22 cellular contexts compared by ENCODE assay signal in genomic region chr3:171274222-171274621, GRCh38.
DNase-seq lines count a peak whose midpoint lies in the region; ATAC-seq and TF ChIP-seq lines count a peak whose summit lies in the region.
"Had no signal": no experiment of that assay in that cellular context is flagged by ENCODE, and none has a peak within 500 bp of the region (broad histone marks: within the 10 kb centered on the region; RNA-seq: fewer than 3 reads in every experiment).

No MANE protein-coding gene starts in this region.

- no peaks in the 10 kb centered on the region for H3K9me3 ChIP-seq in naive thymus-derived CD4-positive, alpha-beta T cell (ENCODE audit: control insufficient read depth in 2 of 3, low read length in 3 of 3)
- peaks cover 0 to 8% (median 0%) of the 10 kb centered on the region in 11 donors for H3K9me3 ChIP-seq in heart right ventricle
- H3K9me3 ChIP-seq: BLaER1, Caco-2, MG63 had no signal

- H3K27me3 ChIP-seq in naive thymus-derived CD4-positive, alpha-beta T cell (ENCODE audit: control insufficient read depth in 2 of 2, insufficient read depth in 2 of 2, low read length in 2 of 2): no peaks in the 10 kb centered on the region
- H3K27me3 ChIP-seq in heart right ventricle: no peaks in the 10 kb centered on the region
- H3K27me3 ChIP-seq: BLaER1, MG63 had no signal

- no peaks in the 10 kb centered on the region for H3K36me3 ChIP-seq in naive thymus-derived CD4-positive, alpha-beta T cell (ENCODE audit: control insufficient read depth in 2 of 3, insufficient read depth in 3 of 3, low read length in 3 of 3)
- no peaks in the 10 kb centered on the region for H3K36me3 ChIP-seq in heart right ventricle
- H3K36me3 ChIP-seq: BLaER1, MG63 had no signal

- H3K4me1 Mint-ChIP-seq in activated naive CD4-positive, alpha-beta T cell treated with anti-CD3 and anti-CD28 coated beads, Interleukin-2, amount 50 U/mL, for 24 hours: peaks cover 82% of the 10 kb centered on the region
- peaks cover 76 to 81% (median 76%) of the 10 kb centered on the region in 3 donors for H3K4me1 Mint-ChIP-seq in T-cell
- H3K4me1 Mint-ChIP-seq in naive thymus-derived CD4-positive, alpha-beta T cell: peaks cover 39 to 91% (median 78%) of the 10 kb centered on the region in 7 donors

- peaks cover 11% of the 10 kb centered on the region for H3K36me3 Mint-ChIP-seq in activated naive CD4-positive, alpha-beta T cell treated with anti-CD3 and anti-CD28 coated beads, Interleukin-2, amount 50 U/mL, for 24 hours
- H3K36me3 Mint-ChIP-seq in T-cell: peaks cover 24% of the 10 kb centered on the region
- H3K36me3 Mint-ChIP-seq in naive thymus-derived CD4-positive, alpha-beta T cell: peaks cover 8 to 33% (median 16%) of the 10 kb centered on the region in 5 donors

- no peak overlapping the region for H3K27ac ChIP-seq in naive thymus-derived CD4-positive, alpha-beta T cell (ENCODE audit: low read depth, low read length)
- no peak overlapping the region for H3K27ac ChIP-seq in heart right ventricle
- H3K27ac ChIP-seq: BLaER1, RWPE1 had no signal

- H3K27me3 Mint-ChIP-seq in activated naive CD4-positive, alpha-beta T cell treated with anti-CD3 and anti-CD28 coated beads, Interleukin-2, amount 50 U/mL, for 24 hours: no peaks in the 10 kb centered on the region
- H3K27me3 Mint-ChIP-seq in T-cell: no peaks in the 10 kb centered on the region
- H3K27me3 Mint-ChIP-seq in naive thymus-derived CD4-positive, alpha-beta T cell: no peaks in the 10 kb centered on the region
- H3K27me3 Mint-ChIP-seq: CD4-positive, alpha-beta memory T cell had no signal

- WGBS in heart right ventricle, 2 donors: 80% methylated on average over 1 of the region's 1 CpG

- ATAC-seq in T-cell (replicated peaks in 1 of 4): peak; percentile 65 to 85 (median 82)
- peak; percentile 71 for ATAC-seq in naive thymus-derived CD4-positive, alpha-beta T cell
- no peak for ATAC-seq in left lobe of liver
- ATAC-seq in HG02973 (IDR thresholded peaks at IDR 0.05; ENCODE audit: unreplicated experiment): no peak
- no peak for ATAC-seq in heart right ventricle
- ATAC-seq: Panc1 had no signal

- H3K9me3 Mint-ChIP-seq in activated naive CD4-positive, alpha-beta T cell treated with anti-CD3 and anti-CD28 coated beads, Interleukin-2, amount 50 U/mL, for 24 hours: peaks cover 4% of the 10 kb centered on the region
- peaks cover 0 to 5% (median 0%) of the 10 kb centered on the region in 3 donors for H3K9me3 Mint-ChIP-seq in T-cell
- H3K9me3 Mint-ChIP-seq in naive thymus-derived CD4-positive, alpha-beta T cell: peaks cover 0 to 17% (median 4%) of the 10 kb centered on the region in 11 donors
- H3K9me3 Mint-ChIP-seq: CD4-positive, alpha-beta memory T cell had no signal

- no peak overlapping the region for H3K4me3 ChIP-seq in naive thymus-derived CD4-positive, alpha-beta T cell (ENCODE audit: low read length)
- no peak overlapping the region for H3K4me3 ChIP-seq in heart right ventricle
- H3K4me3 ChIP-seq: BLaER1, MG63 had no signal

- no peak for DNase-seq in activated naive CD4-positive, alpha-beta T cell treated with anti-CD3 and anti-CD28 coated beads, Interleukin-2, amount 50 U/mL, for 16 hours
- peak; percentile 20 for DNase-seq in DMS79 (lab: John Stamatoyannopoulos, UW)
- peak in 4 of 34 experiments; percentile 5 to 12 (median 8) for DNase-seq in T-cell
- DNase-seq in naive thymus-derived CD4-positive, alpha-beta T cell: peak in 3 of 9 donors; percentile 34 to 51 (median 44)
- no peak for DNase-seq in left lobe of liver (ENCODE audit: low spot score)
- no peak for DNase-seq in heart right ventricle
- DNase-seq: Caco-2; CD4-positive, alpha-beta memory T cell; GF-D8; H7; KBM-7; MG63; NCI-H1105 treated with DMSO at 0.1 percent for 48 hours; NCI-H2081; NCI-H2227 treated with DMSO at 0.1 percent for 48 hours; NCI-H69; SHP77 had no signal

- peak overlapping the region; percentile 78 for H3K27ac Mint-ChIP-seq in activated naive CD4-positive, alpha-beta T cell treated with anti-CD3 and anti-CD28 coated beads, Interleukin-2, amount 50 U/mL, for 24 hours
- H3K27ac Mint-ChIP-seq in T-cell: peak overlapping the region in 1 of 2 donors; percentile 14
- peak overlapping the region in 6 of 9 donors; percentile 18 to 73 (median 60) for H3K27ac Mint-ChIP-seq in naive thymus-derived CD4-positive, alpha-beta T cell

- no peak for TF ChIP-seq CTCF in heart right ventricle (IDR thresholded peaks at IDR 0.05)

- CTCF ChIA-PET in T-cell (lab: Charles Lee): interaction anchor here in 1 of 2 donors (0.7 to 2.5 kb wide), 3 partner anchors 19 to 185 kb away, joined by 3 to 7 read pairs (median 3); no protein-coding TSS in a partner anchor
- CTCF ChIA-PET in naive thymus-derived CD4-positive, alpha-beta T cell (lab: Charles Lee): interaction anchor here (0.9 to 1.4 kb wide), 3 partner anchors 19 to 111 kb away, joined by 3 to 7 read pairs (median 3); no protein-coding TSS in a partner anchor

- H3K4me3 Mint-ChIP-seq in activated naive CD4-positive, alpha-beta T cell treated with anti-CD3 and anti-CD28 coated beads, Interleukin-2, amount 50 U/mL, for 24 hours: peak overlapping the region; percentile 19
- H3K4me3 Mint-ChIP-seq in T-cell: peak overlapping the region in 1 of 3 donors; percentile 50
- H3K4me3 Mint-ChIP-seq in naive thymus-derived CD4-positive, alpha-beta T cell: peak overlapping the region in 8 of 10 donors; percentile 14 to 65 (median 45)

- intact Hi-C loops in naive thymus-derived CD4-positive, alpha-beta T cell (cut with micrococcal nuclease): loop anchor here in 1 of 2 donors (1.0 kb wide), 1 partner anchor 87 kb away; no protein-coding TSS in a partner anchor
- intact Hi-C loops in heart right ventricle (cut with DNase I): no loop called here

- H3K4me1 ChIP-seq in naive thymus-derived CD4-positive, alpha-beta T cell (ENCODE audit: control insufficient read depth in 2 of 2, insufficient read depth in 2 of 2, low read length in 2 of 2): peaks cover 22 to 30% of the 10 kb centered on the region in 2 donors
- peaks cover 0 to 24% (median 5%) of the 10 kb centered on the region in 9 donors for H3K4me1 ChIP-seq in heart right ventricle
- H3K4me1 ChIP-seq: BLaER1, Caco-2 had no signal

- POLR2A ChIA-PET in T-cell (lab: Charles Lee): interaction anchor here in 1 of 2 donors (0.9 kb wide), 1 partner anchor 15 kb away, joined by 3 read pairs; no protein-coding TSS in a partner anchor
- POLR2A ChIA-PET in naive thymus-derived CD4-positive, alpha-beta T cell (lab: Charles Lee): interaction anchor here (0.7 to 1.9 kb wide), 3 partner anchors 14 to 26 kb away, joined by 3 to 5 read pairs (median 5); no protein-coding TSS in a partner anchor

Comparison
In these comparisons a context has a peak if more than half of its experiments do, and no peak if none do; other contexts are left out.
1. ATAC-seq: peak in T-cell (4 of 4) and naive thymus-derived CD4-positive, alpha-beta T cell (single experiment); none in left lobe of liver (single experiment), HG02973 (single experiment) and heart right ventricle (0 of 8).